2 cellular contexts compared by ENCODE assay signal in genomic region chr17:64938925-64939474, GRCh38.
TF ChIP-seq lines count a peak whose summit lies in the region.

No MANE protein-coding gene starts in this region.

TF ChIP-seq in K562, 482 proteins besides CTCF, POLR2A, EP300 and RAD21 (continued from another document and continues in another):
- TF ChIP-seq UBTF (IDR thresholded peaks at IDR 0.05; ENCODE audit: borderline replicate concordance in 1 of 2, low read depth in 2 of 2, low read length in 2 of 2) (0 out of 4 replicates have a peak, but pooled peaks of 1 of the 2 experiments have one; percentile 34), FOXP1 (CRISPR knock-in tag; IDR thresholded peaks at IDR 0.05) (no peak), GABPB2 (CRISPR knock-in tag; conservative IDR thresholded peaks at IDR 0.05) (no peak), SMARCA4 (IDR thresholded peaks at IDR 0.05) (no peak), ZNF696 (CRISPR knock-in tag; conservative IDR thresholded peaks at IDR 0.05) (no peak), POLR2H (tag; IDR thresholded peaks at IDR 0.05; ENCODE audit: low read depth) (no peak), ZNF644 (tag; IDR thresholded peaks at IDR 0.05; ENCODE audit: low read depth) (no peak), SRF (CRISPR knock-in tag; IDR thresholded peaks at IDR 0.05) (peak in 1 of 2 experiments; percentile 33; a peak in 1 of 4 replicates), RCOR1 (IDR thresholded peaks at IDR 0.05; ENCODE audit: borderline replicate concordance in 1 of 2, low read depth in 2 of 2, low read length in 2 of 2) (no peak), HOMEZ (CRISPR knock-in tag; IDR thresholded peaks at IDR 0.05) (no peak), RBM14 (IDR thresholded peaks at IDR 0.05; ENCODE audit: borderline replicate concordance, insufficient read depth, low read depth, low read length) (no peak), ZFP36 (IDR thresholded peaks at IDR 0.05; ENCODE audit: low read depth, low read length, partially characterized antibody) (peak; percentile 4), NCOA6 (IDR thresholded peaks at IDR 0.05) (no peak), NFATC3 (IDR thresholded peaks at IDR 0.05) (no peak), MEF2D (tag; conservative IDR thresholded peaks at IDR 0.05; ENCODE audit: low read depth) (no peak), MLLT1 (IDR thresholded peaks at IDR 0.05) (peak; percentile 20 to 31; a peak in 1 of 4 replicates), RFX7 (CRISPR knock-in tag; IDR thresholded peaks at IDR 0.05) (no peak), ERF (CRISPR knock-in tag; IDR thresholded peaks at IDR 0.05) (0 out of 2 replicates have a peak, but pooled peaks have one; percentile 50), KAT7 (CRISPR knock-in tag; IDR thresholded peaks at IDR 0.05; ENCODE audit: borderline replicate concordance) (no peak), PTRF (tag; IDR thresholded peaks at IDR 0.05) (no peak)
- TF ChIP-seq, protein P1, sequence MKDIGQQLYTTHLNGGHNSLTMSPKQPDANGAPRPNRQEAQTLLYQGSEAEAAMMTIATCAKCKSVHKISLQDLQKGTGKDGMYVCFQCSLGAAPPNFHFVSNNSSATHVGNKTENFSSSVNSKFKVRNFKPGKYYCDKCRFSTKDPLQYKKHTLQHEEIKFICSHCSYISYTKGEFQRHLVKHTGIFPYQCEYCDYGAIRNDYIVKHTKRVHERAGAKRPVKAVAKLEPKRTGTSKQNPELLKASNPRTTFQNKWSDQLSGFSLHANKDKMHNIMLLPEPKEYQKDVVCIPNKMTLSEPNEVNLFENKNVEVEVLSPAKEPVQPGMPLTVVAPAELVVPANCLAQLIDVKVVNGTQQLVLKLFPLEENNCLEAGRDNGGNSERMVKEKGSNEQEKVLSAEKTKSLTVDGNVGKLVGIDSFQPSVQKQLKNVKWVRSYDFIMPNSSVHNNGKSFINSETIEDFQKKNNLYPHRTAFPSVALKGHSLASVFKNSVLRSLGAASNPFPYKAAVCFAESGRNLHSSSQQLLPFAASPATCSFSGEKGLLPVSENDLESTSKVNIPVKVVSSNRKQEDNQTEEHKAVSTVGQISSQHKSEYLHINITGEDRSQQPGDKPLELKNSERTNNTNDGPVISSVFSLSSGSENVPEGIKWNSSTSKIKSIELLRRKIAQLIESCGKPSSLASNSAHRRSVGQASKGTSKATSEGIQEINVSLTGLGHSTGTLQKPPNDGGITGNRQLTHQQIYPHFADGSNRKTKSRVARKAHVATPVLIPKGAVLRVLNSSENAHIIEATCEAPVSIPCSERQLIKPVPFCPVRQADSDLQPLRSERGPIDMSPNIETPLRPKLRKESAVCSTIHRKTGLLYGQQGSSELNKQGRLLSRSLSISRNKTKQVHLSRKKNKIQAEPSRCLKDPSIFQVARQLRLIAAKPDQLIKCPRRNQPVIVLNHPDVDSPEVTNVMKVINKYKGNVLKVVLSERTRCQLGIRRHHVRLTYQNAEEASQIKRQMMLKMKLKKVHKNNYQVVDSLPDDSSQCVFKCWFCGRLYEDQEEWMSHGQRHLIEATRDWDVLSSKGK (CRISPR knock-in tag; IDR thresholded peaks at IDR 0.05), result no peak

TF ChIP-seq in HepG2, 621 proteins besides CTCF, POLR2A, EP300 and RAD21 (continued from another document and continues in another):
- TF ChIP-seq ZNF781 (CRISPR knock-in tag; IDR thresholded peaks at IDR 0.05; ENCODE audit: borderline replicate concordance, not compliant biosample characterization) (peak; percentile 58), SALL1 (CRISPR knock-in tag; IDR thresholded peaks at IDR 0.05) (peak; percentile 76; the same call in 1 of the 2 replicates), REL (CRISPR knock-in tag; conservative IDR thresholded peaks at IDR 0.05) (no peak), ERF (CRISPR knock-in tag; IDR thresholded peaks at IDR 0.05) (peak; percentile 70; the same call in 1 of the 2 replicates), ZSCAN21 (CRISPR knock-in tag; IDR thresholded peaks at IDR 0.05; ENCODE audit: borderline replicate concordance) (peak; percentile 65; the same call in 1 of the 2 replicates), ZNF558 (CRISPR knock-in tag; IDR thresholded peaks at IDR 0.05; ENCODE audit: borderline replicate concordance) (no peak), CBFB (CRISPR knock-in tag; IDR thresholded peaks at IDR 0.05) (0 out of 2 replicates have a peak, but pooled peaks have one; percentile 24), MLX (CRISPR knock-in tag; IDR thresholded peaks at IDR 0.05) (no peak), MLLT10 (CRISPR knock-in tag; IDR thresholded peaks at IDR 0.05) (no peak), RXRB (CRISPR knock-in tag; IDR thresholded peaks at IDR 0.05; ENCODE audit: borderline replicate concordance) (0 out of 2 replicates have a peak, but pooled peaks have one; percentile 28), FOXP1 (IDR thresholded peaks at IDR 0.05) (no peak), FOXP1 (CRISPR knock-in tag; IDR thresholded peaks at IDR 0.05) (no peak), ZNF274 (CRISPR knock-in tag; IDR thresholded peaks at IDR 0.05) (no peak), PRDM4 (CRISPR knock-in tag; IDR thresholded peaks at IDR 0.05; ENCODE audit: borderline replicate concordance) (no peak), PHF21A (CRISPR knock-in tag; IDR thresholded peaks at IDR 0.05) (no peak), MTF1 (CRISPR knock-in tag; IDR thresholded peaks at IDR 0.05) (no peak), HOXA5 (CRISPR knock-in tag; IDR thresholded peaks at IDR 0.05) (no peak), DNMT3B (CRISPR knock-in tag; conservative IDR thresholded peaks at IDR 0.05) (no peak), ZNF383 (CRISPR knock-in tag; IDR thresholded peaks at IDR 0.05; ENCODE audit: borderline replicate concordance) (no peak), NFE2 (CRISPR knock-in tag; IDR thresholded peaks at IDR 0.05) (no peak), KAT8 (CRISPR knock-in tag; IDR thresholded peaks at IDR 0.05) (no peak), CC2D1A (CRISPR knock-in tag; IDR thresholded peaks at IDR 0.05) (no peak), THAP8 (CRISPR knock-in tag; IDR thresholded peaks at IDR 0.05; ENCODE audit: borderline replicate concordance) (0 out of 2 replicates have a peak, but pooled peaks have one; percentile 72), MAZ (IDR thresholded peaks at IDR 0.05; ENCODE audit: borderline replicate concordance, low read depth, low read length) (no peak), MAZ (CRISPR knock-in tag; IDR thresholded peaks at IDR 0.05; ENCODE audit: low read depth) (0 out of 2 replicates have a peak, but pooled peaks have one; percentile 23), ZHX1 (CRISPR knock-in tag; IDR thresholded peaks at IDR 0.05; ENCODE audit: low read depth) (0 out of 2 replicates have a peak, but pooled peaks have one; percentile 10), PITX1 (CRISPR knock-in tag; IDR thresholded peaks at IDR 0.05) (peak; percentile 51; the same call in 1 of the 2 replicates), LCORL (IDR thresholded peaks at IDR 0.05) (no peak), LCORL (CRISPR knock-in tag; IDR thresholded peaks at IDR 0.05) (0 out of 2 replicates have a peak, but pooled peaks have one; percentile 40), REXO4 (CRISPR knock-in tag; IDR thresholded peaks at IDR 0.05; ENCODE audit: borderline replicate concordance) (no peak), ZBTB38 (CRISPR knock-in tag; IDR thresholded peaks at IDR 0.05) (peak; percentile 84; the same call in 1 of the 2 replicates), NAIF1 (CRISPR knock-in tag; IDR thresholded peaks at IDR 0.05; ENCODE audit: borderline replicate concordance) (no peak), ZNF124 (CRISPR knock-in tag; IDR thresholded peaks at IDR 0.05) (0 out of 2 replicates have a peak, but pooled peaks have one; percentile 45), THAP11 (CRISPR knock-in tag; IDR thresholded peaks at IDR 0.05) (no peak), HNRNPL (IDR thresholded peaks at IDR 0.05; ENCODE audit: low read depth, low read length) (no peak), ZNF777 (CRISPR knock-in tag; IDR thresholded peaks at IDR 0.05) (no peak)
- TF ChIP-seq, protein P2, sequence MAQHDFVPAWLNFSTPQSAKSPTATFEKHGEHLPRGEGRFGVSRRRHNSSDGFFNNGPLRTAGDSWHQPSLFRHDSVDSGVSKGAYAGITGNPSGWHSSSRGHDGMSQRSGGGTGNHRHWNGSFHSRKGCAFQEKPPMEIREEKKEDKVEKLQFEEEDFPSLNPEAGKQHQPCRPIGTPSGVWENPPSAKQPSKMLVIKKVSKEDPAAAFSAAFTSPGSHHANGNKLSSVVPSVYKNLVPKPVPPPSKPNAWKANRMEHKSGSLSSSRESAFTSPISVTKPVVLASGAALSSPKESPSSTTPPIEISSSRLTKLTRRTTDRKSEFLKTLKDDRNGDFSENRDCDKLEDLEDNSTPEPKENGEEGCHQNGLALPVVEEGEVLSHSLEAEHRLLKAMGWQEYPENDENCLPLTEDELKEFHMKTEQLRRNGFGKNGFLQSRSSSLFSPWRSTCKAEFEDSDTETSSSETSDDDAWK (CRISPR knock-in tag; IDR thresholded peaks at IDR 0.05), result no peak
- TF ChIP-seq, protein P3, sequence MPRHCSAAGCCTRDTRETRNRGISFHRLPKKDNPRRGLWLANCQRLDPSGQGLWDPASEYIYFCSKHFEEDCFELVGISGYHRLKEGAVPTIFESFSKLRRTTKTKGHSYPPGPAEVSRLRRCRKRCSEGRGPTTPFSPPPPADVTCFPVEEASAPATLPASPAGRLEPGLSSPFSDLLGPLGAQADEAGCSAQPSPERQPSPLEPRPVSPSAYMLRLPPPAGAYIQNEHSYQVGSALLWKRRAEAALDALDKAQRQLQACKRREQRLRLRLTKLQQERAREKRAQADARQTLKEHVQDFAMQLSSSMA (CRISPR knock-in tag; IDR thresholded peaks at IDR 0.05), result no peak
- TF ChIP-seq, protein P4, sequence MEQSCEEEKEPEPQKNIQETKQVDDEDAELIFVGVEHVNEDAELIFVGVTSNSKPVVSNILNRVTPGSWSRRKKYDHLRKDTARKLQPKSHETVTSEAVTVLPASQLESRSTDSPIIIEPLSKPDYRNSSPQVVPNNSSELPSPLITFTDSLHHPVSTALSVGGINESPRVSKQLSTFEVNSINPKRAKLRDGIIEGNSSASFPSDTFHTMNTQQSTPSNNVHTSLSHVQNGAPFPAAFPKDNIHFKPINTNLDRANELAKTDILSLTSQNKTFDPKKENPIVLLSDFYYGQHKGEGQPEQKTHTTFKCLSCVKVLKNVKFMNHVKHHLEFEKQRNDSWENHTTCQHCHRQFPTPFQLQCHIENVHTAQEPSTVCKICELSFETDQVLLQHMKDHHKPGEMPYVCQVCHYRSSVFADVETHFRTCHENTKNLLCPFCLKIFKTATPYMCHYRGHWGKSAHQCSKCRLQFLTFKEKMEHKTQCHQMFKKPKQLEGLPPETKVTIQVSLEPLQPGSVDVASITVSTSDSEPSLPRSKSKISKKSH (CRISPR knock-in tag; IDR thresholded peaks at IDR 0.05; ENCODE audit: borderline replicate concordance), result peak; percentile 65; the same call in 1 of the 2 replicates
